20 cellular contexts compared by ENCODE assay signal in genomic region chr9:30507166-30507565, GRCh38.
"Had no signal": no experiment of that assay in that cellular context is flagged by ENCODE, and none has a peak within 500 bp of the region (broad histone marks: within the 10 kb centered on the region; RNA-seq: fewer than 3 reads in every experiment).

No MANE protein-coding gene starts in this region.

- H3K27ac ChIP-seq: VCaP had no signal

- DNase-seq: activated CD4-positive, alpha-beta memory T cell treated with anti-CD3 and anti-CD28 coated beads, Interleukin-2, amount 10 ng/mL, durations not matched to agents 7 days and 5 days; activated CD4-positive, alpha-beta T cell treated with anti-CD3 and anti-CD28 coated beads for 36 hours; activated CD4-positive, alpha-beta T cell treated with anti-CD3 and anti-CD28 coated beads, Interleukin-2, amount 50 U/mL, for 1 hour; activated CD4-positive, CD25-positive, alpha-beta regulatory T cell; activated CD8-positive, alpha-beta memory T cell treated with anti-CD3 and anti-CD28 coated beads, Interleukin-2, amount 50 U/mL, for 4 hours; activated gamma-delta T cell treated with Interleukin-2 at 50 U/mL for 16 hours; activated naive CD4-positive, alpha-beta T cell treated with anti-CD3 and anti-CD28 coated beads, Interleukin-2, amount 10 ng/mL, durations not matched to agents 7 days and 5 days; activated naive CD8-positive, alpha-beta T cell treated with anti-CD3 and anti-CD28 coated beads for 36 hours; activated T-cell treated with anti-CD3 and anti-CD28 coated beads, Interleukin-2, amount 50 U/mL, for 72 hours; KG1; NCI-H1048; NCI-H1930; NCI-H2171 treated with DMSO at 0.1 percent for 48 hours; NCI-H345; NCI-H510A; NCI-H526 treated with DMSO at 0.1 percent for 48 hours; NCI-H82; SIG-M5; T-helper 1 cell had no signal

- ATAC-seq: activated CD4-positive, alpha-beta T cell treated with anti-CD3 and anti-CD28 coated beads for 36 hours; activated T-cell treated with anti-CD3 and anti-CD28 coated beads, Interleukin-2, amount 50 U/mL, for 72 hours had no signal
